ENCODE assay signal across 23 cellular contexts in genomic region chr15:70055601-70056051, GRCh38. TPM values are rescaled to one million over a fixed set of nuclear protein-coding genes. Genes with fewer than 3 reads are reported as not detected.
A peak's percentile ranks its signal among the peaks of the same experiment; 100 is the strongest.
DNase-seq lines count a peak whose midpoint lies in the region; ATAC-seq and TF ChIP-seq lines count a peak whose summit lies in the region.
"Had no signal": no experiment of that assay in that cellular context is flagged by ENCODE, and none has a peak within 500 bp of the region (broad histone marks: within the 10 kb centered on the region; RNA-seq: fewer than 3 reads in every experiment).

No MANE protein-coding gene starts in this region.

- no peak overlapping the region for H3K4me3 ChIP-seq in retinal pigment epithelial cell (ENCODE audit: low read length)
- H3K4me3 ChIP-seq: breast epithelium, dorsolateral prefrontal cortex, PC-9, SK-N-MC, thoracic aorta had no signal

- no peak for ATAC-seq in activated T-cell treated with anti-CD3 and anti-CD28 coated beads, Interleukin-2, amount 50 U/mL, for 4 hours
- ATAC-seq: left ventricle myocardium superior had no signal

- peak; percentile 27 for TF ChIP-seq CTCF in retinal pigment epithelial cell (conservative IDR thresholded peaks at IDR 0.05; ENCODE audit: low read depth, low read length)
- TF ChIP-seq CTCF in chondrocyte (IDR thresholded peaks at IDR 0.05) = no peak

- H3K27me3 Mint-ChIP-seq in activated T-cell treated with anti-CD3 and anti-CD28 coated beads, Interleukin-2, amount 50 U/mL, for 4 hours (ENCODE audit: low read depth) = no peaks in the 10 kb centered on the region
- no peaks in the 10 kb centered on the region for H3K27me3 Mint-ChIP-seq in chondrocyte (ENCODE audit: low read depth)
- H3K27me3 Mint-ChIP-seq: activated CD4-positive, alpha-beta T cell treated with anti-CD3 and anti-CD28 coated beads, Interleukin-2, amount 10 ng/mL, durations not matched to agents 7 days and 5 days; activated naive CD8-positive, alpha-beta T cell had no signal

- H3K9me3 Mint-ChIP-seq in activated T-cell treated with anti-CD3 and anti-CD28 coated beads, Interleukin-2, amount 50 U/mL, for 4 hours = no peaks in the 10 kb centered on the region
- H3K9me3 Mint-ChIP-seq in chondrocyte (ENCODE audit: low read depth) = no peaks in the 10 kb centered on the region
- H3K9me3 Mint-ChIP-seq: activated CD4-positive, alpha-beta T cell treated with anti-CD3 and anti-CD28 coated beads, Interleukin-2, amount 10 ng/mL, durations not matched to agents 7 days and 5 days had no signal

- H3K4me3 Mint-ChIP-seq in activated T-cell treated with anti-CD3 and anti-CD28 coated beads, Interleukin-2, amount 50 U/mL, for 4 hours = no peak overlapping the region
- no peak overlapping the region for H3K4me3 Mint-ChIP-seq in chondrocyte (ENCODE audit: unreplicated experiment)
- H3K4me3 Mint-ChIP-seq: activated CD4-positive, alpha-beta T cell treated with anti-CD3 and anti-CD28 coated beads, Interleukin-2, amount 10 ng/mL, durations not matched to agents 7 days and 5 days; activated naive CD8-positive, alpha-beta T cell had no signal

- peaks cover 55% of the 10 kb centered on the region for H3K36me3 Mint-ChIP-seq in activated T-cell treated with anti-CD3 and anti-CD28 coated beads, Interleukin-2, amount 50 U/mL, for 4 hours (ENCODE audit: insufficient read depth)
- peaks cover 63% of the 10 kb centered on the region for H3K36me3 Mint-ChIP-seq in chondrocyte (ENCODE audit: low read depth)
- H3K36me3 Mint-ChIP-seq: activated naive CD8-positive, alpha-beta T cell had no signal

- no peaks in the 10 kb centered on the region for H3K4me1 Mint-ChIP-seq in activated T-cell treated with anti-CD3 and anti-CD28 coated beads, Interleukin-2, amount 50 U/mL, for 4 hours (ENCODE audit: low read depth)
- no peaks in the 10 kb centered on the region for H3K4me1 Mint-ChIP-seq in chondrocyte (ENCODE audit: low read depth)
- H3K4me1 Mint-ChIP-seq: activated CD4-positive, alpha-beta T cell treated with anti-CD3 and anti-CD28 coated beads, Interleukin-2, amount 10 ng/mL, durations not matched to agents 7 days and 5 days had no signal

- no peak overlapping the region for H3K27ac Mint-ChIP-seq in chondrocyte (ENCODE audit: unreplicated experiment)
- H3K27ac Mint-ChIP-seq: activated CD4-positive, alpha-beta T cell treated with anti-CD3 and anti-CD28 coated beads, Interleukin-2, amount 10 ng/mL, durations not matched to agents 7 days and 5 days; activated naive CD8-positive, alpha-beta T cell had no signal

- peak in 2 of 3 experiments; percentile 23 to 76 for DNase-seq in NCI-H1417 (lab: John Stamatoyannopoulos, UW)
- DNase-seq in NCI-H1417 treated with DMSO at 0.1 percent for 48 hours (lab: John Stamatoyannopoulos, UW) = no peak
- peak; percentile 12 for DNase-seq in NCI-H526 treated with DMSO at 0.1 percent for 48 hours (lab: John Stamatoyannopoulos, UW)
- DNase-seq in islet precursor cell = peak; percentile 91
- no peak for DNase-seq in retinal pigment epithelial cell (ENCODE audit: low read depth)
- DNase-seq in nucleus accumbens (lab: John Stamatoyannopoulos, UW) = no peak
- no peak for DNase-seq in activated T-cell treated with anti-CD3 and anti-CD28 coated beads, Interleukin-2, amount 50 U/mL, for 4 hours
- no peak for DNase-seq in chondrocyte (ENCODE audit: low spot score)
- DNase-seq: activated CD4-positive, alpha-beta T cell treated with anti-CD3 and anti-CD28 coated beads, Interleukin-2, amount 10 ng/mL, durations not matched to agents 7 days and 5 days; C1 segment of cervical spinal cord; H7; IMR-90; left ventricle myocardium superior; NCI-H2029 treated with DMSO at 0.1 percent for 48 hours; NCI-H774; PC-9; stimulated activated CD4-positive, alpha-beta T cell treated with anti-CD3 and anti-CD28 coated beads, Interleukin-12 subunit alpha, Interleukin-12 subunit beta, amount 100 ng/mL, for 4 hours; T1000 had no signal

RNA-seq across cellular contexts. Expression of gene TLE3, which starts 42.1 kb away (rescaled TPM):
- total RNA-seq in activated T-cell treated with anti-CD3 and anti-CD28 coated beads, Interleukin-2, amount 50 U/mL, for 4 hours = 100 to 1,000 TPM; 115 to 153 (median 139) TPM
- 36.9 to 53.4 TPM (median 51.3 TPM) in 3 replicates for total RNA-seq in chondrocyte

Comparison
In these comparisons a context has a peak if more than half of its experiments do, and no peak if none do; other contexts are left out.
1. DNase-seq: peak in NCI-H1417 (2 of 3), NCI-H526 treated with DMSO at 0.1 percent for 48 hours (single experiment) and islet precursor cell (single experiment); none in NCI-H1417 treated with DMSO at 0.1 percent for 48 hours (single experiment), retinal pigment epithelial cell (single experiment), nucleus accumbens (0 of 56), activated T-cell treated with anti-CD3 and anti-CD28 coated beads, Interleukin-2, amount 50 U/mL, for 4 hours (single experiment) and chondrocyte (single experiment).